Comparison of ENCODE assay signal across 8 cellular contexts in the genomic region with DNA sequence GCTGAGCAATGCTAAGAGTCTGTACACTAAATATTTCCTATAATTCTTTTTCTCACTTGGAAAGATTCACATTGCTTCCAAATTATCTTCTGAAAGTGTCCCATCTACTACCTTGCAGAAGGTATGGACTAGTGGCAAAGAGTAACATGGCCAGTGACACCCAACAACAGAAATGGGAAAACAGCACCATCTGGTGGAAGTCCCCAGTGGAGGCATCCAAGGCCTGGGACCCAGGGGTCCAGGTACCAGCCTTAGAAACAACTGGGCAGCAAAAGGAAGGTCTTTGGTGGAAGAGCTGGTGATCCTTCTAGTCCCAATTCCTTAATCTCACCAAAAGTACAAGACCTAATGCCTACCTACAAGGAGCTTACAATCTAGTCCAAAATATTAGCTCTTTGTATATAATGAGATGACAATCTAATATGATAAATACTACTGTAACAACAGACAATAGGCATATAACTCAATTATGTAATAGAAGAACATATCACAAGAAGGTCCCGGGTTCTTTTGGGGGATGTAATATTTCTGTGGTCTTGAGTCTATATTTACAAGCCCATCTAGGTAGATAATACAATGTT. TPM values are rescaled to one million over a fixed set of nuclear protein-coding genes. Genes with fewer than 3 reads are reported as not detected.
A peak's percentile ranks its signal among the peaks of the same experiment; 100 is the strongest.
DNase-seq lines count a peak whose midpoint lies in the region; ATAC-seq and TF ChIP-seq lines count a peak whose summit lies in the region.

No MANE protein-coding gene starts in this region.

- H3K4me1 ChIP-seq in DND-41 (ENCODE audit: insufficient read depth, low read length) (no peaks in the 10 kb centered on the region), SJCRH30 (no peaks in the 10 kb centered on the region), gastrocnemius medialis (no peaks in the 10 kb centered on the region)

- H4K20me1 ChIP-seq in DND-41 (ENCODE audit: insufficient read depth, low read length): no peaks in the 10 kb centered on the region

- H3K79me2 ChIP-seq in DND-41 (ENCODE audit: insufficient read depth, low read length): no peaks in the 10 kb centered on the region

- TF ChIP-seq CTCF in DND-41 (IDR thresholded peaks at IDR 0.05; ENCODE audit: borderline replicate concordance, extremely low read depth, low read length, poor library complexity, severe bottlenecking) (peak; percentile 68), HL-60 (IDR thresholded peaks at IDR 0.05; ENCODE audit: insufficient read depth, low read length) (peak; percentile 59), gastrocnemius medialis (IDR thresholded peaks at IDR 0.05 in 4 of 5, conservative IDR thresholded peaks at IDR 0.05 in 1 of 5) (peak; percentile 41 to 68 (median 49))

- in situ Hi-C loops in gastrocnemius medialis (cut with MboI; ENCODE audit: low sequenced_read_pairs in 4 of 4): no loop called here

- TF ChIP-seq POLR2A in gastrocnemius medialis (IDR thresholded peaks at IDR 0.05): no peak

- no peaks in the 10 kb centered on the region for H3K36me3 ChIP-seq in DND-41 (ENCODE audit: insufficient read depth, low read length)
- H3K36me3 ChIP-seq in SJCRH30: no peaks in the 10 kb centered on the region
- H3K36me3 ChIP-seq in gastrocnemius medialis: no peaks in the 10 kb centered on the region

- H3K4me3 ChIP-seq in DND-41 (ENCODE audit: low read depth in 1 of 2, low read length in 2 of 2) (no peak overlapping the region), HL-60 (replicated peaks; ENCODE audit: insufficient read depth, low read length) (no peak overlapping the region), SJCRH30 (no peak overlapping the region), gastrocnemius medialis (no peak overlapping the region)

- H3K27ac ChIP-seq in DND-41 (ENCODE audit: low read length): no peak overlapping the region
- H3K27ac ChIP-seq in HL-60 (replicated peaks): no peak overlapping the region
- H3K27ac ChIP-seq in SJCRH30: no peak overlapping the region
- H3K27ac ChIP-seq in gastrocnemius medialis: no peak overlapping the region

- no peak overlapping the region for H2AFZ ChIP-seq in DND-41 (ENCODE audit: low read depth, low read length)

- peaks cover 34% of the 10 kb centered on the region for H3K27me3 ChIP-seq in DND-41 (ENCODE audit: insufficient read depth, low read length, poor library complexity)
- peaks cover 17% of the 10 kb centered on the region for H3K27me3 ChIP-seq in HL-60 (ENCODE audit: insufficient read depth, poor library complexity, severe bottlenecking)
- H3K27me3 ChIP-seq in SJCRH30: peaks cover 6% of the 10 kb centered on the region; the same call in 1 of the 2 replicates
- peaks cover 0 to 23% (median 4%) of the 10 kb centered on the region in 3 donors for H3K27me3 ChIP-seq in gastrocnemius medialis

- peak; percentile 58; the same call in 1 of the 3 replicates for ATAC-seq in DND-41 (ENCODE audit: insufficient read depth, low read depth)
- ATAC-seq in gastrocnemius medialis: peak in 1 of 2 donors; percentile 66
- ATAC-seq in GM18520 (IDR thresholded peaks at IDR 0.05; ENCODE audit: unreplicated experiment): no peak
- no peak for ATAC-seq in GM21515 (IDR thresholded peaks at IDR 0.05; ENCODE audit: unreplicated experiment)

- H3K9me3 ChIP-seq in DND-41 (ENCODE audit: insufficient read depth, low read length, severe bottlenecking): no peaks in the 10 kb centered on the region
- H3K9me3 ChIP-seq in SJCRH30 (replicated peaks): no peaks in the 10 kb centered on the region
- no peaks in the 10 kb centered on the region for H3K9me3 ChIP-seq in gastrocnemius medialis

- no peak overlapping the region for H3K4me2 ChIP-seq in DND-41 (ENCODE audit: insufficient read depth, low read length)

- intact Hi-C loops in gastrocnemius medialis (cut with DNase I; ENCODE audit: low total_unique reads): no loop called here

- H3K9ac ChIP-seq in DND-41 (ENCODE audit: low read depth, low read length): no peak overlapping the region

- DNase-seq in DND-41 (peak; percentile 35), HL-60 (ENCODE audit: low read depth in 1 of 2, low spot score in 1 of 2) (peak in 1 of 2 experiments; percentile 33), SJCRH30 (peak; percentile 61 to 84), ecto neural progenitor cell (ENCODE audit: low spot score) (peak; percentile 65), gastrocnemius medialis (no peak), epidermal melanocyte (ENCODE audit: insufficient read length, low spot score) (no peak)

RNA-seq across cellular contexts. Expression of a gene that starts 55.3 kb away (rescaled TPM):
- not detected in 2 replicates for total RNA-seq in SJCRH30 (2014; rRNA removed; shearing (Covaris generic))
- not detected for total RNA-seq in gastrocnemius medialis

Comparison
In these comparisons a context has a peak if more than half of its experiments do, and no peak if none do; other contexts are left out.
1. DNase-seq: peak in DND-41 (single experiment), SJCRH30 (2 of 2) and ecto neural progenitor cell (single experiment); none in gastrocnemius medialis (0 of 2) and epidermal melanocyte (single experiment).
2. Peak in every context shown above with its lines, with median percentiles within 50 percentile points of each other: CTCF ChIP-seq.